ENCODE assay signal across 6 cellular contexts in the genomic region with DNA sequence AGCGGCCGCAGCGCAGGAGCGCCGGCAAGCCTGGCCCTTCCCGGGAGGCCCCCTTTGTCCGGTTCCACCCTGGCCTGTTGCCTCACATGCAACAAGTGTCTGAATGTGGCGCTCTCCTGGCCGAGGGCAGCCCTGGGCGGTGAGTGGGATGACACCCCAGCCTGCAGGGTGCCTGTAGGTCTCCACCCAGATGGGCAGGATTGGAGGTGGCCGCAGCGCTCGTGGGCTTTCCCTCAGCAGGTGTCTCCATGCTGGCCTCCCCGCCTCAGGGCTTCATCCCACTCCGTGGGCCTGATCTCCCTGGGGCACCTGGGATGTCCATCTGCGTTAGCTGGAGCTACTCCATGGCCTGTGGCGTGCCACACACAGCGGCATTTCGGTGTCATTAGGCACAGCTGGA. TPM values are rescaled to one million over a fixed set of nuclear protein-coding genes. Genes with fewer than 3 reads are reported as not detected.
DNase-seq lines count a peak whose midpoint lies in the region; TF ChIP-seq lines count a peak whose summit lies in the region.

No MANE protein-coding gene starts in this region.

- peaks cover 5% of the 10 kb centered on the region for H3K27me3 Mint-ChIP-seq in brain
- H3K27me3 Mint-ChIP-seq in nephron progenitor cell (ENCODE audit: low read depth, poor library complexity): no peaks in the 10 kb centered on the region

- no peaks in the 10 kb centered on the region for H3K36me3 ChIP-seq in GM23248 (ENCODE audit: low read depth)

- H3K4me3 Mint-ChIP-seq in brain: peak overlapping the region; percentile 86 to 94 (median 90)
- H3K4me3 Mint-ChIP-seq in nephron progenitor cell: peak overlapping the region; percentile 83

- H3K9me2 ChIP-seq in GM23248 (ENCODE audit: insufficient read depth): no peaks in the 10 kb centered on the region

- 93 to 95% methylated on average over 15 to 17 of the region's 19 CpGs for WGBS in GM23248 (ENCODE audit: low coverage in 1 of 2, low lambda C conversion rate in 2 of 2, missing lambda C conversion rate in 2 of 2), 2 experiments

- no peak for DNase-seq in GM23248
- peak; percentile 9 for DNase-seq in nephron progenitor cell
- no peak for DNase-seq in occipital lobe (lab: John Stamatoyannopoulos, UW)
- no peak for DNase-seq in caudate nucleus (lab: John Stamatoyannopoulos, UW)
- no peak for DNase-seq in ureter (ENCODE audit: low spot score)

- H3K4me1 ChIP-seq in GM23248 (ENCODE audit: insufficient read depth): peaks cover 6% of the 10 kb centered on the region; the same call in 1 of the 2 replicates

- H3K27ac Mint-ChIP-seq in brain (peak overlapping the region in 2 of 5 experiments; percentile 52 to 81), nephron progenitor cell (no peak overlapping the region)

- peaks cover 20% of the 10 kb centered on the region for H3F3A ChIP-seq in GM23248 (ENCODE audit: insufficient read depth)

- H3K4me3 ChIP-seq in GM23248: peak overlapping the region; percentile 92

- no peaks in the 10 kb centered on the region for H3K9me3 Mint-ChIP-seq in brain
- H3K9me3 Mint-ChIP-seq in nephron progenitor cell: no peaks in the 10 kb centered on the region

- H4K20me1 ChIP-seq in GM23248 (ENCODE audit: insufficient read depth): no peaks in the 10 kb centered on the region

- H3K4me1 Mint-ChIP-seq in brain (peaks cover 39% of the 10 kb centered on the region), nephron progenitor cell (peaks cover 31% of the 10 kb centered on the region)

- H3K27me3 ChIP-seq in GM23248 (replicated peaks; ENCODE audit: insufficient read depth): no peaks in the 10 kb centered on the region

- H3K4me2 ChIP-seq in GM23248 (ENCODE audit: unreplicated experiment): peak overlapping the region; percentile 92

- H3K9ac ChIP-seq in GM23248: peak overlapping the region; percentile 99

- H3K79me2 ChIP-seq in GM23248 (ENCODE audit: insufficient read depth): peaks cover 40% of the 10 kb centered on the region

- TF ChIP-seq CTCF in brain (conservative IDR thresholded peaks at IDR 0.05) (no peak), nephron progenitor cell (IDR thresholded peaks at IDR 0.05) (no peak)

- H3K9me3 ChIP-seq in GM23248 (ENCODE audit: low read depth): no peaks in the 10 kb centered on the region

- H3K36me3 Mint-ChIP-seq in brain (peaks cover 7% of the 10 kb centered on the region), nephron progenitor cell (ENCODE audit: low read depth) (peaks cover 5% of the 10 kb centered on the region)

- H2AFZ ChIP-seq in GM23248: no peak overlapping the region

- H3K27ac ChIP-seq in GM23248 (peak overlapping the region; percentile 99), caudate nucleus (ENCODE audit: low read depth, low read length) (no peak overlapping the region)

- in situ Hi-C loops in GM23248 (cut with MboI): no loop called here

RNA-seq across cellular contexts. Expression of gene MIB2, which starts 1.5 kb away (rescaled TPM):
- total RNA-seq in GM23248 (2014; rRNA removed; shearing (Covaris generic)): 70.5 and 100 TPM in 2 replicates
- polyA plus RNA-seq in GM23248 (2016; fragmentation: Nextera tagmentation; extraction: Ambion mirVana) (29.2 and 30.3 TPM in 2 replicates), brain (ENCODE audit: insufficient read depth, low read depth, low replicate concordance) (27.2 TPM)
- total RNA-seq in occipital lobe (43.5 TPM), ureter (64.5 TPM)

RNA-seq across cellular contexts. Expression of gene MMP23B, which starts 15.1 kb away (rescaled TPM):
- not detected in 2 replicates for total RNA-seq in GM23248 (2014; rRNA removed; shearing (Covaris generic))
- polyA plus RNA-seq in GM23248 (2016; fragmentation: Nextera tagmentation; extraction: Ambion mirVana): 1.1 TPM in 1 of 2 replicates, not detected in the other
- polyA plus RNA-seq in brain (ENCODE audit: insufficient read depth, low read depth, low replicate concordance): not detected
- 0.31 TPM for total RNA-seq in occipital lobe
- 16.6 TPM for total RNA-seq in ureter

RNA-seq across cellular contexts. Expression of gene FNDC10, which starts 16.9 kb away (rescaled TPM):
- 7.7 and 9.8 TPM in 2 replicates for total RNA-seq in GM23248 (2014; rRNA removed; shearing (Covaris generic))
- polyA plus RNA-seq in GM23248 (2016; fragmentation: Nextera tagmentation; extraction: Ambion mirVana) (3.1 and 3.9 TPM in 2 replicates), brain (ENCODE audit: insufficient read depth, low read depth, low replicate concordance) (21.7 TPM)
- total RNA-seq in occipital lobe (2.7 TPM), ureter (4.1 TPM)

RNA-seq across cellular contexts. Expression of gene CDK11B, which starts 42.0 kb away (rescaled TPM):
- 8.2 and 11.7 TPM in 2 replicates for total RNA-seq in GM23248 (2014; rRNA removed; shearing (Covaris generic))
- polyA plus RNA-seq in GM23248 (2016; fragmentation: Nextera tagmentation; extraction: Ambion mirVana) (18.2 and 19.1 TPM in 2 replicates), brain (ENCODE audit: insufficient read depth, low read depth, low replicate concordance) (46.9 TPM)
- total RNA-seq in occipital lobe (7.0 TPM), ureter (20.2 TPM)

RNA-seq across cellular contexts. Expression of gene SSU72, which starts 42.2 kb away (rescaled TPM):
- 60.8 and 69.2 TPM in 2 replicates for total RNA-seq in GM23248 (2014; rRNA removed; shearing (Covaris generic))
- polyA plus RNA-seq in GM23248 (2016; fragmentation: Nextera tagmentation; extraction: Ambion mirVana) (195 and 204 TPM in 2 replicates), brain (ENCODE audit: insufficient read depth, low read depth, low replicate concordance) (231 TPM)
- total RNA-seq in occipital lobe (32.9 TPM), ureter (116 TPM)

Comparison
In these comparisons a context has a peak if more than half of its experiments do, and no peak if none do; other contexts are left out.
1. RNA of gene MMP23B, which starts 15.1 kb away (total RNA-seq): 16.6 TPM in ureter (single experiment); 0.31 TPM in occipital lobe (single experiment) and not detected in GM23248; every median in the first group is over 10 times any median in the second.